In genomic region chr16:73956592-73957495, GRCh38 we compare ENCODE assay signal across 8 cellular contexts.
DNase-seq lines count a peak whose midpoint lies in the region; ATAC-seq, FAIRE-seq and TF ChIP-seq lines count a peak whose summit lies in the region.

No MANE protein-coding gene starts in this region.

- H3K4me3 Mint-ChIP-seq in activated T-cell treated with anti-CD3 and anti-CD28 coated beads, Interleukin-2, amount 50 U/mL, for 72 hours: no peak overlapping the region
- no peak overlapping the region for H3K4me3 Mint-ChIP-seq in activated T-cell treated with anti-CD3 and anti-CD28 coated beads, Interleukin-2, amount 50 U/mL, for 24 hours

- H3K4me3 ChIP-seq in OCI-LY3 (ENCODE audit: low read length): no peak overlapping the region
- H3K4me3 ChIP-seq in K562: no peak overlapping the region

- TF ChIP-seq RAD21 in K562 (CRISPR knock-in tag; conservative IDR thresholded peaks at IDR 0.05 in 1 of 2, IDR thresholded peaks at IDR 0.05 in 1 of 2): peak; percentile 41 to 71

- H3K36me3 Mint-ChIP-seq in activated T-cell treated with anti-CD3 and anti-CD28 coated beads, Interleukin-2, amount 50 U/mL, for 72 hours (ENCODE audit: insufficient read depth in 2 of 2): no peaks in the 10 kb centered on the region
- H3K36me3 Mint-ChIP-seq in activated T-cell treated with anti-CD3 and anti-CD28 coated beads, Interleukin-2, amount 50 U/mL, for 24 hours (ENCODE audit: low read depth): no peaks in the 10 kb centered on the region

- in situ Hi-C loops in K562 (cut with MboI): no loop called here

- TF ChIP-seq CTCF in OCI-LY3 (IDR thresholded peaks at IDR 0.05; ENCODE audit: low read depth, low read length) (peak; percentile 88), K562 (IDR thresholded peaks at IDR 0.05 in 2 of 3, conservative IDR thresholded peaks at IDR 0.05 in 1 of 3; ENCODE audit: insufficient read depth in 2 of 3, low read depth in 1 of 3, low read length in 3 of 3) (peak; percentile 58 to 79 (median 76); a peak in 5 of 6 replicates)

- no peak for TF ChIP-seq POLR2A in K562 (conservative IDR thresholded peaks at IDR 0.05)

- H3K9ac ChIP-seq in OCI-LY3 (ENCODE audit: low read length) (no peak overlapping the region), K562 (ENCODE audit: insufficient read depth in 1 of 2, low read depth in 2 of 2, low read length in 2 of 2) (no peak overlapping the region)

- CTCF ChIA-PET in K562 (lab: Yijun Ruan, JAX; ENCODE audit: low intra/inter-chr PET ratio): no interaction called here

- POLR2A ChIA-PET in K562 (lab: Yijun Ruan, JAX): interaction anchor here (0.5 to 1.4 kb wide), 2 partner anchors 17 to 33 kb away, joined by 3 to 4 read pairs; no protein-coding TSS in a partner anchor

- intact Hi-C loops in K562 (cut with micrococcal nuclease): loop anchor here (5.0 to 10.0 kb wide), 2 partner anchors 392 to 1830 kb away; no protein-coding TSS in a partner anchor

- WGBS in K562 (ENCODE audit: insufficient coverage, low coverage, missing lambda C conversion rate): 3% methylated on average over 10 of the region's 10 CpGs

- H3K79me2 ChIP-seq in OCI-LY3 (ENCODE audit: low read length) (no peaks in the 10 kb centered on the region), K562 (ENCODE audit: control insufficient read depth, insufficient read depth, low read length) (no peaks in the 10 kb centered on the region)

- peak; percentile 21 to 42 for DNase-seq in activated T-cell treated with anti-CD3 and anti-CD28 coated beads, Interleukin-2, amount 50 U/mL, for 72 hours
- no peak for DNase-seq in activated T-cell treated with anti-CD3 and anti-CD28 coated beads, Interleukin-2, amount 50 U/mL, for 24 hours
- DNase-seq in HT1080 (ENCODE audit: low read depth): peak; percentile 42
- DNase-seq in K562 (ENCODE audit: extremely low read depth in 1 of 4, low spot score in 3 of 4): peak; percentile 44 to 61 (median 51)
- DNase-seq in iPS-NIHi11 (ENCODE audit: low spot score): peak; percentile 74
- peak; percentile 55 for DNase-seq in stimulated activated CD4-positive, alpha-beta T cell treated with anti-CD3 and anti-CD28 coated beads, Interleukin-15, amount 100 ng/mL, for 24 hours

- no peaks in the 10 kb centered on the region for H3K9me3 ChIP-seq in OCI-LY3 (ENCODE audit: insufficient read depth, low read length)
- H3K9me3 ChIP-seq in K562 (replicated peaks; ENCODE audit: control insufficient read depth, insufficient read depth, low read depth, low read length): no peaks in the 10 kb centered on the region

- H3K4me1 ChIP-seq in OCI-LY3 (ENCODE audit: low read length) (no peaks in the 10 kb centered on the region), K562 (replicated peaks in 1 of 2; ENCODE audit: control insufficient read depth in 2 of 2, insufficient read depth in 2 of 2, low read length in 2 of 2) (no peaks in the 10 kb centered on the region)

- peak; percentile 86 for FAIRE-seq in K562 (lab: Jason Lieb, UNC)

- H3K9me1 ChIP-seq in K562 (ENCODE audit: control insufficient read depth, insufficient read depth, low read length): no peaks in the 10 kb centered on the region

- no peak overlapping the region for H2AFZ ChIP-seq in OCI-LY3 (ENCODE audit: low read depth, low read length)
- H2AFZ ChIP-seq in K562 (ENCODE audit: low read depth, low read length): no peak overlapping the region

- H3K4me2 ChIP-seq in OCI-LY3 (ENCODE audit: low read length): no peak overlapping the region
- H3K4me2 ChIP-seq in K562 (ENCODE audit: insufficient read depth, low read length): no peak overlapping the region

- BruUV-seq in K562 (replicated peaks; lab: Mats Ljungman, UMichigan): no TSS peak

- TF ChIP-seq EP300 in K562 (IDR thresholded peaks at IDR 0.05; ENCODE audit: low read length): no peak

- H3K27me3 Mint-ChIP-seq in activated T-cell treated with anti-CD3 and anti-CD28 coated beads, Interleukin-2, amount 50 U/mL, for 72 hours (ENCODE audit: low read depth): no peaks in the 10 kb centered on the region
- H3K27me3 Mint-ChIP-seq in activated T-cell treated with anti-CD3 and anti-CD28 coated beads, Interleukin-2, amount 50 U/mL, for 24 hours: no peaks in the 10 kb centered on the region

- ATAC-seq in activated T-cell treated with anti-CD3 and anti-CD28 coated beads, Interleukin-2, amount 50 U/mL, for 72 hours (replicated peaks in 1 of 2): no peak
- peak; percentile 71; the same call in 2 of the 3 replicates for ATAC-seq in K562
- ATAC-seq in HG03439 (IDR thresholded peaks at IDR 0.05; ENCODE audit: unreplicated experiment): no peak

- no peak overlapping the region for H3K27ac ChIP-seq in OCI-LY3 (ENCODE audit: low read length)
- H3K27ac ChIP-seq in K562 (ENCODE audit: extremely low read depth, low read depth, low read length): no peak overlapping the region

- H4K20me1 ChIP-seq in OCI-LY3 (ENCODE audit: insufficient read depth, low read length) (no peaks in the 10 kb centered on the region), K562 (replicated peaks; ENCODE audit: control insufficient read depth, insufficient read depth, low read length) (peaks cover 5% of the 10 kb centered on the region; the same call in 1 of the 2 replicates)

- H3K36me3 ChIP-seq in OCI-LY3 (replicated peaks; ENCODE audit: low read depth, low read length) (no peaks in the 10 kb centered on the region), K562 (ENCODE audit: control insufficient read depth, insufficient read depth, low read length) (no peaks in the 10 kb centered on the region)

- H3K4me1 Mint-ChIP-seq in activated T-cell treated with anti-CD3 and anti-CD28 coated beads, Interleukin-2, amount 50 U/mL, for 72 hours (ENCODE audit: low read depth): no peaks in the 10 kb centered on the region
- H3K4me1 Mint-ChIP-seq in activated T-cell treated with anti-CD3 and anti-CD28 coated beads, Interleukin-2, amount 50 U/mL, for 24 hours (ENCODE audit: low read depth): no peaks in the 10 kb centered on the region

- H3K27ac Mint-ChIP-seq in activated T-cell treated with anti-CD3 and anti-CD28 coated beads, Interleukin-2, amount 50 U/mL, for 72 hours: no peak overlapping the region
- H3K27ac Mint-ChIP-seq in activated T-cell treated with anti-CD3 and anti-CD28 coated beads, Interleukin-2, amount 50 U/mL, for 24 hours: no peak overlapping the region

- no peaks in the 10 kb centered on the region for H3K9me3 Mint-ChIP-seq in activated T-cell treated with anti-CD3 and anti-CD28 coated beads, Interleukin-2, amount 50 U/mL, for 72 hours
- H3K9me3 Mint-ChIP-seq in activated T-cell treated with anti-CD3 and anti-CD28 coated beads, Interleukin-2, amount 50 U/mL, for 24 hours: no peaks in the 10 kb centered on the region

- H3K27me3 ChIP-seq in OCI-LY3 (ENCODE audit: low read depth, low read length) (peaks cover 29% of the 10 kb centered on the region), K562 (ENCODE audit: control insufficient read depth in 2 of 2, insufficient read depth in 2 of 2, low read length in 2 of 2) (no peaks in the 10 kb centered on the region)

TF ChIP-seq in K562, 482 proteins besides CTCF, POLR2A, EP300 and RAD21 (continues in another document):
- no peak for TF ChIP-seq ARID2 (IDR thresholded peaks at IDR 0.05)
- TF ChIP-seq COPS2 (conservative IDR thresholded peaks at IDR 0.05): no peak
- TF ChIP-seq ZBED1 (IDR thresholded peaks at IDR 0.05): no peak
- TF ChIP-seq ILK (tag; IDR thresholded peaks at IDR 0.05; ENCODE audit: borderline replicate concordance, low read depth): no peak
- TF ChIP-seq, protein P1, sequence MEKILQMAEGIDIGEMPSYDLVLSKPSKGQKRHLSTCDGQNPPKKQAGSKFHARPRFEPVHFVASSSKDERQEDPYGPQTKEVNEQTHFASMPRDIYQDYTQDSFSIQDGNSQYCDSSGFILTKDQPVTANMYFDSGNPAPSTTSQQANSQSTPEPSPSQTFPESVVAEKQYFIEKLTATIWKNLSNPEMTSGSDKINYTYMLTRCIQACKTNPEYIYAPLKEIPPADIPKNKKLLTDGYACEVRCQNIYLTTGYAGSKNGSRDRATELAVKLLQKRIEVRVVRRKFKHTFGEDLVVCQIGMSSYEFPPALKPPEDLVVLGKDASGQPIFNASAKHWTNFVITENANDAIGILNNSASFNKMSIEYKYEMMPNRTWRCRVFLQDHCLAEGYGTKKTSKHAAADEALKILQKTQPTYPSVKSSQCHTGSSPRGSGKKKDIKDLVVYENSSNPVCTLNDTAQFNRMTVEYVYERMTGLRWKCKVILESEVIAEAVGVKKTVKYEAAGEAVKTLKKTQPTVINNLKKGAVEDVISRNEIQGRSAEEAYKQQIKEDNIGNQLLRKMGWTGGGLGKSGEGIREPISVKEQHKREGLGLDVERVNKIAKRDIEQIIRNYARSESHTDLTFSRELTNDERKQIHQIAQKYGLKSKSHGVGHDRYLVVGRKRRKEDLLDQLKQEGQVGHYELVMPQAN (IDR thresholded peaks at IDR 0.05; ENCODE audit: borderline replicate concordance): no peak
- TF ChIP-seq, protein P2, sequence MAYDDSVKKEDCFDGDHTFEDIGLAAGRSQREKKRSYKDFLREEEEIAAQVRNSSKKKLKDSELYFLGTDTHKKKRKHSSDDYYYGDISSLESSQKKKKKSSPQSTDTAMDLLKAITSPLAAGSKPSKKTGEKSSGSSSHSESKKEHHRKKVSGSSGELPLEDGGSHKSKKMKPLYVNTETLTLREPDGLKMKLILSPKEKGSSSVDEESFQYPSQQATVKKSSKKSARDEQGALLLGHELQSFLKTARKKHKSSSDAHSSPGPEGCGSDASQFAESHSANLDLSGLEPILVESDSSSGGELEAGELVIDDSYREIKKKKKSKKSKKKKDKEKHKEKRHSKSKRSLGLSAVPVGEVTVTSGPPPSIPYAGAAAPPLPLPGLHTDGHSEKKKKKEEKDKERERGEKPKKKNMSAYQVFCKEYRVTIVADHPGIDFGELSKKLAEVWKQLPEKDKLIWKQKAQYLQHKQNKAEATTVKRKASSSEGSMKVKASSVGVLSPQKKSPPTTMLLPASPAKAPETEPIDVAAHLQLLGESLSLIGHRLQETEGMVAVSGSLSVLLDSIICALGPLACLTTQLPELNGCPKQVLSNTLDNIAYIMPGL (CRISPR knock-in tag; IDR thresholded peaks at IDR 0.05): no peak
- TF ChIP-seq ZNF175 (CRISPR knock-in tag; IDR thresholded peaks at IDR 0.05; ENCODE audit: low read depth): no peak
- no peak for TF ChIP-seq KDM1A (IDR thresholded peaks at IDR 0.05)
- no peak for TF ChIP-seq XRCC4 (IDR thresholded peaks at IDR 0.05; ENCODE audit: extremely low read depth, insufficient read depth, insufficient read length)
- no peak for TF ChIP-seq CBX8 (IDR thresholded peaks at IDR 0.05; ENCODE audit: borderline replicate concordance, extremely low read depth, low read depth, low read length, poor library complexity, severe bottlenecking)
- 0 out of 2 replicates have a peak, but pooled peaks have one; percentile 6 for TF ChIP-seq KLF16 (IDR thresholded peaks at IDR 0.05)
- TF ChIP-seq ZNF384 (IDR thresholded peaks at IDR 0.05; ENCODE audit: low read depth, low read length): 0 out of 2 replicates have a peak, but pooled peaks have one; percentile 29
